Comparison of ENCODE assay signal across 21 cellular contexts in the genomic region with DNA sequence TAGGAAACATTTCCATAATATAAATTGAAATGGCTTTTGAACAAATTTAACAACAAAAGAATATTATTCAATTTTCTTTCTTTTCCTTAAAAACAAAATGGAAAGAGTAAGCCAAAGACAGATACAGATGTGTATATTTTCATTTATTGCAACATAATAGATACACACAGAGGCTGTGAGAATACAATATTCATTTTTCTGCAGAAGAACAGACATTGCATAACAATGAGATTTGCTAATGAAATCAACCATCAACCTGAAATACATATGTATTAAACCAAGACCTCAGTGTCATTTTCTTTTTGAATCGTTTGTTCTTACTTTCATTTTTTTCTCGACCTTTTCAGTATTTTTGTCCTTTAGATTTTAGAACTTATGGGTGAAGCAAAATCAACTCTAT.
"Had no signal": no experiment of that assay in that cellular context is flagged by ENCODE, and none has a peak within 500 bp of the region (broad histone marks: within the 10 kb centered on the region; RNA-seq: fewer than 3 reads in every experiment).

No MANE protein-coding gene starts in this region.

- DNase-seq: activated CD4-positive, alpha-beta memory T cell treated with anti-CD3 and anti-CD28 coated beads for 36 hours; activated CD4-positive, alpha-beta T cell treated with anti-CD3 and anti-CD28 coated beads, Interleukin-2, amount 10 ng/mL, durations not matched to agents 24 days and 14 days; activated CD4-positive, CD25-positive, alpha-beta regulatory T cell treated with anti-CD3 and anti-CD28 coated beads, Interleukin-2, amount 50 U/mL, for 72 hours; activated CD8-positive, alpha-beta memory T cell treated with anti-CD3 and anti-CD28 coated beads, Interleukin-2, amount 50 U/mL, for 4 hours; activated gamma-delta T cell; activated naive CD4-positive, alpha-beta T cell treated with anti-CD3 and anti-CD28 coated beads, Interleukin-2, amount 50 U/mL, for 16 hours; activated T-cell treated with anti-CD3 and anti-CD28 coated beads, Interleukin-2, amount 50 U/mL, for 1 hour; central memory CD4-positive, alpha-beta T cell; dermis blood vessel endothelial cell; effector CD4-positive, alpha-beta T cell; esophagus squamous epithelium; gastrocnemius medialis; naive thymus-derived CD8-positive, alpha-beta T cell; nucleus accumbens; pancreas; retina; sigmoid colon; stimulated activated CD4-positive, alpha-beta T cell treated with anti-CD3 and anti-CD28 coated beads, Interleukin-15, amount 100 ng/mL, for 24 hours; stimulated activated CD4-positive, alpha-beta T cell treated with anti-CD3 and anti-CD28 coated beads, Interleukin-2, amount 100 ng/mL, for 24 hours; stimulated activated naive CD4-positive, alpha-beta T cell; T-helper 2 cell had no signal
